8 cellular contexts compared by ENCODE assay signal in genomic region chr7:65373608-65374351, GRCh38. TPM values are rescaled to one million over a fixed set of nuclear protein-coding genes. Genes with fewer than 3 reads are reported as not detected.
A peak's percentile ranks its signal among the peaks of the same experiment; 100 is the strongest.
DNase-seq lines count a peak whose midpoint lies in the region; ATAC-seq and TF ChIP-seq lines count a peak whose summit lies in the region.

Gene ZNF92, plus strand, starts transcription at chr7:65373855. Its CDS starts 143 bp downstream, at chr7:65373998.

- peaks cover 3 to 8% of the 10 kb centered on the region in 2 experiments for H3K36me3 ChIP-seq in trophoblast cell (ENCODE audit: control insufficient read depth in 1 of 2, insufficient read depth in 2 of 2, low read length in 2 of 2)

- H2AK5ac ChIP-seq in trophoblast cell (ENCODE audit: low read length): no peak within 1 kb of the TSS

- WGBS in adipose tissue, 3 donors: 0% methylated on average over 44 of the region's 44 CpGs
- WGBS in trophoblast cell (ENCODE audit: extremely low coverage, insufficient coverage, insufficient read length): no CpG with 5 or more reads among the region's 44 CpGs

- H3K4me1 ChIP-seq in trophoblast cell (ENCODE audit: control insufficient read depth in 1 of 2, insufficient read depth in 2 of 2, low read length in 2 of 2): no peaks in the 10 kb centered on the region

- H3K4me3 ChIP-seq in GM12875 (ENCODE audit: low read depth, low read length): peak within 1 kb of the TSS; percentile 86
- H3K4me3 ChIP-seq in trophoblast cell (ENCODE audit: low read depth, low read length): peak within 1 kb of the TSS; percentile 89

- no peak within 1 kb of the TSS for H3K23ac ChIP-seq in trophoblast cell (ENCODE audit: low read length)

- peaks cover 5% of the 10 kb centered on the region for H3K79me1 ChIP-seq in trophoblast cell (ENCODE audit: low read length)

- no peaks in the 10 kb centered on the region for H3K27me3 ChIP-seq in trophoblast cell (ENCODE audit: insufficient read depth, low read length)

- TF ChIP-seq CTCF in GM12875 (IDR thresholded peaks at IDR 0.05; ENCODE audit: borderline replicate concordance, insufficient read depth, low read depth, low read length): no peak
- no peak for TF ChIP-seq CTCF in type B pancreatic cell (conservative IDR thresholded peaks at IDR 0.05)

- H3K27ac Mint-ChIP-seq in type B pancreatic cell: peak within 1 kb of the TSS; percentile 96

- H2BK5ac ChIP-seq in trophoblast cell (ENCODE audit: low read depth, low read length, poor library complexity): peak within 1 kb of the TSS; percentile 92

- peak within 1 kb of the TSS; percentile 96 for H3K4me3 Mint-ChIP-seq in type B pancreatic cell

- peak within 1 kb of the TSS; percentile 91 for H4K91ac ChIP-seq in trophoblast cell (ENCODE audit: low read depth, low read length)

- peak within 1 kb of the TSS; percentile 90 for H3K18ac ChIP-seq in trophoblast cell (ENCODE audit: low read length)

- peaks cover 19% of the 10 kb centered on the region for H3K36me3 Mint-ChIP-seq in type B pancreatic cell

- H3K9me3 ChIP-seq in trophoblast cell (ENCODE audit: insufficient read depth, low read depth, low read length): no peaks in the 10 kb centered on the region

- H2BK12ac ChIP-seq in trophoblast cell (ENCODE audit: low read length): no peak within 1 kb of the TSS

- H4K8ac ChIP-seq in trophoblast cell (ENCODE audit: low read depth, low read length): peak within 1 kb of the TSS; percentile 90

- peak within 1 kb of the TSS; percentile 83 for H3K9ac ChIP-seq in trophoblast cell (ENCODE audit: low read length)

- H4K12ac ChIP-seq in trophoblast cell (ENCODE audit: low read depth, low read length): peak within 1 kb of the TSS; percentile 88

- H3K79me2 ChIP-seq in trophoblast cell (ENCODE audit: control insufficient read depth, insufficient read depth, low read length, poor library complexity): peaks cover 4% of the 10 kb centered on the region

- H2AFZ ChIP-seq in trophoblast cell (ENCODE audit: insufficient read depth, low read length, poor library complexity): peak within 1 kb of the TSS; percentile 82

- H3K27ac ChIP-seq in adipose tissue (ENCODE audit: low read depth, low read length) (peak within 1 kb of the TSS; percentile 30), trophoblast cell (ENCODE audit: low read depth, low read length) (peak within 1 kb of the TSS; percentile 74)

- H2BK120ac ChIP-seq in trophoblast cell (ENCODE audit: insufficient read depth, low read length, poor library complexity): peak within 1 kb of the TSS; percentile 71

- intact Hi-C loops in cardiac septum (cut with DNase I): no loop called here

- peak within 1 kb of the TSS; percentile 94 for H3K14ac ChIP-seq in trophoblast cell (ENCODE audit: low read length)

- no peaks in the 10 kb centered on the region for H3K9me3 Mint-ChIP-seq in type B pancreatic cell

- ATAC-seq in HG02798 (IDR thresholded peaks at IDR 0.05; ENCODE audit: poor library complexity, unreplicated experiment): peak; percentile 100

- no peaks in the 10 kb centered on the region for H3K27me3 Mint-ChIP-seq in type B pancreatic cell

- DNase-seq in NCI-H1436 (lab: John Stamatoyannopoulos, UW) (peak; percentile 98), T follicular helper cell (ENCODE audit: low read depth) (peak; percentile 92), cardiac septum (ENCODE audit: low spot score) (peak; percentile 97), trophoblast cell (peak; percentile 97 to 98), type B pancreatic cell (ENCODE audit: extremely low spot score, unreplicated experiment) (peak; percentile 94)

- peak within 1 kb of the TSS; percentile 64 for H3K4me2 ChIP-seq in trophoblast cell (ENCODE audit: low read length)

- peaks cover 11% of the 10 kb centered on the region for H3K4me1 Mint-ChIP-seq in type B pancreatic cell (ENCODE audit: unreplicated experiment)

- H3K4ac ChIP-seq in trophoblast cell (ENCODE audit: low read depth, low read length): peak within 1 kb of the TSS; percentile 95

RNA-seq across cellular contexts. Expression of gene ZNF92, which starts in this region (rescaled TPM):
- polyA plus RNA-seq in adipose tissue: 1 to 10 TPM; 1.7 to 3.2 (median 2.8) TPM
- total RNA-seq in cardiac septum: 2.8 TPM
- 11.3 and 11.9 TPM in 2 replicates for polyA plus RNA-seq in trophoblast cell (2013)
- total RNA-seq in type B pancreatic cell (ENCODE audit: low replicate concordance): 15.4 and 17.3 TPM in 2 replicates

Comparison
In these comparisons a context has a peak if more than half of its experiments do, and no peak if none do; other contexts are left out.
1. Peak in every context shown above with its lines: DNase-seq, ATAC-seq, H3K4me3 ChIP-seq and H3K27ac ChIP-seq.